In genomic region chr2:109153005-109153404, GRCh38 we compare ENCODE assay signal across 33 cellular contexts.
"Had no signal": no experiment of that assay in that cellular context is flagged by ENCODE, and none has a peak within 500 bp of the region (broad histone marks: within the 10 kb centered on the region; RNA-seq: fewer than 3 reads in every experiment).

No MANE protein-coding gene starts in this region.

- H3K4me3 ChIP-seq: MG63 had no signal

- DNase-seq: Karpas-422, Kasumi-1, KG1, MG63, MM.1S, MV-4-11, NCI-H1048, NCI-H1092, NCI-H1092 treated with DMSO at 0.1 percent for 48 hours, NCI-H1105, NCI-H1105 treated with DMSO at 0.1 percent for 48 hours, NCI-H1417, NCI-H1417 treated with DMSO at 0.1 percent for 48 hours, NCI-H1436, NCI-H1436 treated with DMSO at 0.1 percent for 48 hours, NCI-H146, NCI-H1694, NCI-H1694 treated with DMSO at 0.1 percent for 48 hours, NCI-H187, NCI-H187 treated with DMSO at 0.1 percent for 48 hours, NCI-H1930, NCI-H2029, NCI-H2029 treated with DMSO at 0.1 percent for 48 hours, NCI-H2081 treated with DMSO at 0.1 percent for 48 hours, NCI-H2107, NCI-H2171, NCI-H2171 treated with DMSO at 0.1 percent for 48 hours, NCI-H2227 treated with DMSO at 0.1 percent for 48 hours, NCI-H226, NCI-H345, NCI-H446, NCI-H446 treated with DMSO at 0.1 percent for 48 hours had no signal

- H3K9ac ChIP-seq: KMS-11 had no signal

- H3K27me3 ChIP-seq: MG63 had no signal

- H3K27ac ChIP-seq: KMS-11 had no signal

- H3K9me3 ChIP-seq: MG63 had no signal

- H3K36me3 ChIP-seq: MG63 had no signal

- H3K4me2 ChIP-seq: KMS-11 had no signal
